Comparison of ENCODE assay signal across 21 cellular contexts in the genomic region with DNA sequence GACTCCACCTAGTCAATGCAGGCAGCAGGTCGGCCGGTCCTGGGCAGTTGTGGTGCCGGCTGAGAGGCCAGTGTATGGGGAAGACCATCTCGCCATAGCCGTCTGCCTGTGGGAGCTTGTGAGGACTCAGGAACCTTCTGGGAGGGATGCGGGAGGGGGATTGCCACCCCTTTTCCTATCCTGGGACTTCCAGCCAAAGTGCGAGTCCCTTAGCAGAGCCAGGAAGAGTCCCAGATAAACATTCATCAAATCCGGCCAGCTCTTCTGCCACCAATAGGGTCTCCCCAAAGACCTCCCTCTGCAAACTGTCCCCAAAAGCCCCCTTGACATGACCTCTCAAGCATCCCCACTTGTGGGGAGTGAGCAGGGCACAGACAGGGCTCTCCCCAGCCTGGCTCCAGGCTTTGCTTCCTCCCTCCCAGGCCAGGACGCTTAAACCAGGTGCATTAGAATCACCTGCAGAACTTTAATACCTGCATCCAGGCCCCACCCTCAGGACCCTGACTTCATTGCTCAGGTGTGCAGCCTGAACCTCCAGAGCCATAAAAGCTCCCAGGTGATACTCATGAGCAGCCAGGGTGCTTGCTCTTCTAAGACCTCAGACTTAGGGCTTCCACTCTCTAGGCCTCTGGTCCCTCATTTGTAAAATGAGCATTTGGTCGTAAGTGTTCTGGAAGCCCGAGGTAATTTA.
DNase-seq lines count a peak whose midpoint lies in the region; ATAC-seq, FAIRE-seq and TF ChIP-seq lines count a peak whose summit lies in the region.
"Had no signal": no experiment of that assay in that cellular context is flagged by ENCODE, and none has a peak within 500 bp of the region (broad histone marks: within the 10 kb centered on the region; RNA-seq: fewer than 3 reads in every experiment).

No MANE protein-coding gene starts in this region.

- H3K27me3 ChIP-seq in small intestine (ENCODE audit: control insufficient read depth in 2 of 2, insufficient read depth in 2 of 2, low read length in 2 of 2), result no peaks in the 10 kb centered on the region
- H3K27me3 ChIP-seq in heart left ventricle, result no peaks in the 10 kb centered on the region
- H3K27me3 ChIP-seq: BE2C; BLaER1 treated with 17β-estradiol and CSF1 and Interleukin-3, amounts not matched to agents 10 nM and 100 nM had no signal

- peaks cover 9% of the 10 kb centered on the region for H3K4me1 Mint-ChIP-seq in progenitor cell of endocrine pancreas (ENCODE audit: low read depth)
- H3K4me1 Mint-ChIP-seq: CD4-positive, alpha-beta memory T cell had no signal

- DNase-seq in left colon (no peak), small intestine (peak; percentile 51), left cardiac atrium (no peak), progenitor cell of endocrine pancreas (ENCODE audit: low spot score, unreplicated experiment) (no peak), heart left ventricle (no peak)
- DNase-seq: 8988T; ACHN; AML-193; BE2C; Calu3; CD4-positive, alpha-beta memory T cell; COR-L47; DND-41; H9 had no signal

- peaks cover 0 to 5% of the 10 kb centered on the region in 2 donors for H3K4me1 ChIP-seq in small intestine (ENCODE audit: control insufficient read depth in 2 of 2, insufficient read depth in 1 of 2, low read depth in 1 of 2, low read length in 1 of 2)
- H3K4me1 ChIP-seq in heart left ventricle, result peaks cover 0 to 6% (median 0%) of the 10 kb centered on the region in 12 donors
- H3K4me1 ChIP-seq: A549; BE2C; BLaER1 treated with 17β-estradiol and CSF1 and Interleukin-3, amounts not matched to agents 10 nM and 100 nM had no signal

- H3K9me3 ChIP-seq in small intestine (ENCODE audit: control insufficient read depth, low read depth) (no peaks in the 10 kb centered on the region), heart left ventricle (no peaks in the 10 kb centered on the region)
- H3K9me3 ChIP-seq: A549; BE2C; BLaER1 treated with 17β-estradiol and CSF1 and Interleukin-3, amounts not matched to agents 10 nM and 100 nM had no signal

- H3K4me3 Mint-ChIP-seq in progenitor cell of endocrine pancreas (ENCODE audit: low read depth), result no peak overlapping the region
- H3K4me3 Mint-ChIP-seq: CD4-positive, alpha-beta memory T cell; GM23338; H9 had no signal

- TF ChIP-seq CTCF in VCaP (conservative IDR thresholded peaks at IDR 0.05) (no peak), progenitor cell of endocrine pancreas (IDR thresholded peaks at IDR 0.05; ENCODE audit: unreplicated experiment) (no peak), heart left ventricle (IDR thresholded peaks at IDR 0.05) (no peak)

- peaks cover 2% of the 10 kb centered on the region for H3K36me3 Mint-ChIP-seq in progenitor cell of endocrine pancreas (ENCODE audit: insufficient read depth)

- no peak for TF ChIP-seq POLR2A in heart left ventricle (IDR thresholded peaks at IDR 0.05)

- H3K4me3 ChIP-seq in small intestine (ENCODE audit: low read depth in 1 of 2, low read length in 2 of 2) (no peak overlapping the region), heart left ventricle (no peak overlapping the region)
- H3K4me3 ChIP-seq: A549; BLaER1 treated with 17β-estradiol and CSF1 and Interleukin-3, amounts not matched to agents 10 nM and 100 nM; GM23338 had no signal

- peak overlapping the region; percentile 50 for H3K27ac ChIP-seq in VCaP
- no peak overlapping the region for H3K27ac ChIP-seq in small intestine (ENCODE audit: low read depth in 1 of 2, low read length in 1 of 2)
- H3K27ac ChIP-seq in heart left ventricle, result no peak overlapping the region
- H3K27ac ChIP-seq: A549; BLaER1 treated with 17β-estradiol and CSF1 and Interleukin-3, amounts not matched to agents 10 nM and 100 nM had no signal

- ATAC-seq in left colon (peak; percentile 61), left cardiac atrium (no peak), heart left ventricle (no peak)
- ATAC-seq: A549, GM23338, HCT116 had no signal

- no peak for FAIRE-seq in small intestine (lab: Jason Lieb, UNC)
- FAIRE-seq: A549, G401.6, GM12892 had no signal

- H3K9me3 Mint-ChIP-seq in progenitor cell of endocrine pancreas (ENCODE audit: low read depth), result no peaks in the 10 kb centered on the region
- H3K9me3 Mint-ChIP-seq: CD4-positive, alpha-beta memory T cell; GM23338; H9 had no signal

- no peak overlapping the region for H3K27ac Mint-ChIP-seq in progenitor cell of endocrine pancreas
- H3K27ac Mint-ChIP-seq: CD4-positive, alpha-beta memory T cell; GM23338; H9 had no signal

- WGBS in small intestine, 3 donors, result 65 to 80% (median 75%) methylated on average over 11 of the region's 11 CpGs
- WGBS in heart left ventricle, 4 donors, result 78 to 89% (median 83%) methylated on average over 10 to 11 of the region's 11 CpGs

- intact Hi-C loops in left colon (cut with DNase I, micrococcal nuclease) (no loop called here), left cardiac atrium (cut with DNase I) (no loop called here), heart left ventricle (cut with DNase I) (no loop called here)

- H3K27me3 Mint-ChIP-seq in progenitor cell of endocrine pancreas, result no peaks in the 10 kb centered on the region
- H3K27me3 Mint-ChIP-seq: CD4-positive, alpha-beta memory T cell had no signal

- H3K36me3 ChIP-seq in small intestine (ENCODE audit: control insufficient read depth in 2 of 2, insufficient read depth in 2 of 2, low read length in 2 of 2) (no peaks in the 10 kb centered on the region), heart left ventricle (no peaks in the 10 kb centered on the region)
